Comparison of ENCODE assay signal across 14 cellular contexts in genomic region chr10:119375574-119376265, GRCh38.
DNase-seq lines count a peak whose midpoint lies in the region; ATAC-seq and TF ChIP-seq lines count a peak whose summit lies in the region.
"Had no signal": no experiment of that assay in that cellular context is flagged by ENCODE, and none has a peak within 500 bp of the region (broad histone marks: within the 10 kb centered on the region; RNA-seq: fewer than 3 reads in every experiment).

No MANE protein-coding gene starts in this region.

- H3K4me1 ChIP-seq in ascending aorta (peaks cover 16 to 30% of the 10 kb centered on the region in 2 donors), left ventricle myocardium inferior (peaks cover 88% of the 10 kb centered on the region), gastrocnemius medialis (peaks cover 25 to 47% of the 10 kb centered on the region in 2 donors)
- H3K4me1 ChIP-seq: pancreas had no signal

- H3K27me3 ChIP-seq in ascending aorta, result no peaks in the 10 kb centered on the region
- no peaks in the 10 kb centered on the region for H3K27me3 ChIP-seq in left ventricle myocardium inferior (ENCODE audit: low read depth)
- no peaks in the 10 kb centered on the region for H3K27me3 ChIP-seq in gastrocnemius medialis
- H3K27me3 ChIP-seq: pancreas had no signal

- no peak for TF ChIP-seq CTCF in ascending aorta (IDR thresholded peaks at IDR 0.05)
- TF ChIP-seq CTCF in left ventricle myocardium inferior (IDR thresholded peaks at IDR 0.05; ENCODE audit: borderline replicate concordance), result no peak
- TF ChIP-seq CTCF in gastrocnemius medialis (IDR thresholded peaks at IDR 0.05 in 4 of 5, conservative IDR thresholded peaks at IDR 0.05 in 1 of 5), result no peak

- H3K27ac ChIP-seq in ascending aorta (peak overlapping the region; percentile 3 to 13), left ventricle myocardium inferior (replicated peaks) (peak overlapping the region; percentile 91), gastrocnemius medialis (peak overlapping the region; percentile 19 to 61 (median 38))
- H3K27ac ChIP-seq: pancreas had no signal

- in situ Hi-C loops in gastrocnemius medialis (cut with MboI; ENCODE audit: low sequenced_read_pairs in 4 of 4), result no loop called here

- no peak for ATAC-seq in gastrocnemius medialis
- no peak for ATAC-seq in HG03025 (IDR thresholded peaks at IDR 0.05; ENCODE audit: low FRiP score, unreplicated experiment)
- no peak for ATAC-seq in HG02840 (IDR thresholded peaks at IDR 0.05; ENCODE audit: low FRiP score, unreplicated experiment)
- no peak for ATAC-seq in HG03175 (IDR thresholded peaks at IDR 0.05; ENCODE audit: unreplicated experiment)
- no peak for ATAC-seq in GM18868 (IDR thresholded peaks at IDR 0.05; ENCODE audit: unreplicated experiment)
- ATAC-seq: activated CD4-positive, CD25-positive, alpha-beta regulatory T cell treated with anti-CD3 and anti-CD28 coated beads, Interleukin-2, amount 50 U/mL, for 24 hours; pancreas had no signal

- H3K36me3 ChIP-seq in ascending aorta (peaks cover 3 to 5% of the 10 kb centered on the region in 2 donors), left ventricle myocardium inferior (peaks cover 3% of the 10 kb centered on the region), gastrocnemius medialis (no peaks in the 10 kb centered on the region)
- H3K36me3 ChIP-seq: pancreas had no signal

- no peaks in the 10 kb centered on the region for H3K9me3 ChIP-seq in ascending aorta
- no peaks in the 10 kb centered on the region for H3K9me3 ChIP-seq in left ventricle myocardium inferior (replicated peaks)
- H3K9me3 ChIP-seq in gastrocnemius medialis, result no peaks in the 10 kb centered on the region
- H3K9me3 ChIP-seq: pancreas had no signal

- intact Hi-C loops in ascending aorta (cut with DNase I) (no loop called here), left ventricle myocardium inferior (cut with micrococcal nuclease) (no loop called here), gastrocnemius medialis (cut with DNase I; ENCODE audit: low total_unique reads) (loop anchor here (10.0 kb wide), 1 partner anchor 621 kb away; the partner anchor contains the start of gene CACUL1)

- TF ChIP-seq POLR2A in gastrocnemius medialis (IDR thresholded peaks at IDR 0.05), result no peak

- DNase-seq in ELF-1 (ENCODE audit: low read depth, low spot score) (peak; percentile 75), ascending aorta (ENCODE audit: low spot score in 2 of 2) (no peak), left ventricle myocardium inferior (peak; percentile 51), gastrocnemius medialis (peak; percentile 32 to 60)
- DNase-seq: activated naive CD4-positive, alpha-beta T cell treated with Interleukin-2 at 50 U/mL for 16 hours; effector CD4-positive, alpha-beta T cell; KBM-7; NCI-H345; pancreas had no signal

- H3K4me3 ChIP-seq in ascending aorta (no peak overlapping the region), left ventricle myocardium inferior (no peak overlapping the region), gastrocnemius medialis (no peak overlapping the region)
- H3K4me3 ChIP-seq: pancreas had no signal

Comparison
In these comparisons a context has a peak if more than half of its experiments do, and no peak if none do; other contexts are left out.
1. DNase-seq: peak in ELF-1 (single experiment), left ventricle myocardium inferior (single experiment) and gastrocnemius medialis (2 of 2); none in ascending aorta (0 of 2).
2. H3K27ac ChIP-seq: peak in every context shown above with its lines; median percentile 91 in left ventricle myocardium inferior; 38 in gastrocnemius medialis; 8 in ascending aorta.